ENCODE assay signal across 15 cellular contexts in genomic region chr2:130590506-130591359, GRCh38. TPM values are rescaled to one million over a fixed set of nuclear protein-coding genes. Genes with fewer than 3 reads are reported as not detected.
"Had no signal": no experiment of that assay in that cellular context is flagged by ENCODE, and none has a peak within 500 bp of the region (broad histone marks: within the 10 kb centered on the region; RNA-seq: fewer than 3 reads in every experiment).

No MANE protein-coding gene starts in this region.

RNA-seq across cellular contexts. Expression of gene CFC1, which starts 8.6 kb away (rescaled TPM):
- total RNA-seq: activated CD4-positive, alpha-beta memory T cell treated with anti-CD3 and anti-CD28 coated beads for 36 hours; activated CD4-positive, alpha-beta T cell treated with anti-CD3 and anti-CD28 coated beads, Interleukin-2, amount 10 ng/mL, durations not matched to agents 24 days and 14 days; activated T-helper 17 cell treated with anti-CD3 and anti-CD28 coated beads, Interleukin-2, amount 50 U/mL, for 72 hours; breast epithelium; esophagus muscularis mucosa; lower leg skin; mononuclear cell; natural killer cell; occipital lobe; pulmonary artery endothelial cell; skeletal muscle tissue; T-helper 17 cell had no signal

RNA-seq across cellular contexts. Expression of gene POTEJ, which starts 20.5 kb away (rescaled TPM):
- total RNA-seq: activated CD4-positive, alpha-beta memory T cell treated with anti-CD3 and anti-CD28 coated beads for 36 hours; activated CD4-positive, alpha-beta T cell treated with anti-CD3 and anti-CD28 coated beads, Interleukin-2, amount 10 ng/mL, durations not matched to agents 24 days and 14 days; activated T-cell treated with anti-CD3 and anti-CD28 coated beads, Interleukin-2, amount 50 U/mL, for 4 hours; activated T-helper 17 cell treated with anti-CD3 and anti-CD28 coated beads, Interleukin-2, amount 50 U/mL, for 72 hours; breast epithelium; endodermal cell; esophagus muscularis mucosa; lower leg skin; mononuclear cell; natural killer cell; occipital lobe; skeletal muscle tissue; T-helper 17 cell had no signal
- polyA plus RNA-seq: hepatocyte had no signal
